Comparison of ENCODE assay signal across 9 cellular contexts in the genomic region with DNA sequence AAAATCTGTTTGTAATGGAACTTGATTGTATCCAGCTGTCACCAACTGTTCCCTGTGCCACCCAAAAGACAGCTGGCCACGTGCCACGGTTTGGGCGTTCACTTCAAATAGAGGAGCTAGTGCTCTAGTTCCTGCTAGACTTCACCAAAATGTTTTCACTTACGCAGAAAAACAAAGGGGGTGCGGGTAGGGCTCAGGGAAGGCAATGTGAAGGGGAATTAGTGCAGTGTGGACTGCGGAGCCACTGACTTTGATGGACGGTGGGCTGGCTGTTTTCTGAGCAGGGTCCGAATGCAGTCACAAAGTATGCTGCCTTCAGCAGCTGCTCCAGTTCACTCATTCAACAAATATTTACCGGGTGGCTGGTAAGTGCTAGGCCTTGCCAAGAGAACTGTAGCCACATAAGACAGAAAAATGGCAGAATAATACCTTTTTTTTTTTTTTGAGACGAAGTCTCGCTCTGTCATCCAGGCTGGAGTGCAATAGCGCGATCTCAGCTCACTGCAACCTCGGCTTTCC. TPM values are rescaled to one million over a fixed set of nuclear protein-coding genes. Genes with fewer than 3 reads are reported as not detected.
A peak's percentile ranks its signal among the peaks of the same experiment; 100 is the strongest.
DNase-seq lines count a peak whose midpoint lies in the region; ATAC-seq, FAIRE-seq and TF ChIP-seq lines count a peak whose summit lies in the region.
"Had no signal": no experiment of that assay in that cellular context is flagged by ENCODE, and none has a peak within 500 bp of the region (broad histone marks: within the 10 kb centered on the region; RNA-seq: fewer than 3 reads in every experiment).

No MANE protein-coding gene starts in this region.

- no peaks in the 10 kb centered on the region for H3K4me1 Mint-ChIP-seq in stimulated activated memory B cell treated with anti-CD40 and anti-IgM and Interleukin-4, amounts not matched to agents 10 μg/mL and 1 μg/mL and 100 μg/mL, for 72 hours

- H2AFZ ChIP-seq in HepG2 (ENCODE audit: low read length) = no peak overlapping the region

- H3K27me3 ChIP-seq in HepG2 (ENCODE audit: control insufficient read depth in 1 of 2, insufficient read depth in 2 of 2, low read length in 2 of 2) = no peaks in the 10 kb centered on the region
- no peaks in the 10 kb centered on the region for H3K27me3 ChIP-seq in aorta (ENCODE audit: control insufficient read depth in 1 of 2, insufficient read depth in 2 of 2, low read length in 1 of 2)

- intact Hi-C loops in HepG2 (cut with micrococcal nuclease; ENCODE audit: unreplicated experiment) = loop anchor here (5.0 to 10.0 kb wide), 2 partner anchors 38 to 295 kb away; no protein-coding TSS in a partner anchor
- intact Hi-C loops in aorta (cut with DNase I) = no loop called here

- TF ChIP-seq EP300 in HepG2 (IDR thresholded peaks at IDR 0.05; ENCODE audit: low read depth in 2 of 2, low read length in 2 of 2) = no peak
- no peak for TF ChIP-seq EP300 in HepG2 (CRISPR knock-in tag; IDR thresholded peaks at IDR 0.05; ENCODE audit: borderline replicate concordance)

- TF ChIP-seq CTCF in HepG2 (CRISPR knock-in tag; IDR thresholded peaks at IDR 0.05) = no peak

- H3K27ac Mint-ChIP-seq in stimulated activated memory B cell treated with anti-CD40 and anti-IgM and Interleukin-4, amounts not matched to agents 10 μg/mL and 1 μg/mL and 100 μg/mL, for 72 hours = no peak overlapping the region

- no peak for TF ChIP-seq RAD21 in HepG2 (CRISPR knock-in tag; IDR thresholded peaks at IDR 0.05)

- no peaks in the 10 kb centered on the region for H4K20me1 ChIP-seq in HepG2 (ENCODE audit: insufficient read depth, low read length)

- H3K27me3 Mint-ChIP-seq in stimulated activated memory B cell treated with anti-CD40 and anti-IgM and Interleukin-4, amounts not matched to agents 10 μg/mL and 1 μg/mL and 100 μg/mL, for 72 hours = no peaks in the 10 kb centered on the region

- H3K79me2 ChIP-seq in HepG2 (ENCODE audit: insufficient read depth, low read length) = no peaks in the 10 kb centered on the region

- CTCF ChIA-PET in HepG2 (lab: Yijun Ruan, JAX; ENCODE audit: low intra/inter-chr PET ratio, low total read pairs) = no interaction called here

- no peak for TF ChIP-seq POLR2A in HepG2 (IDR thresholded peaks at IDR 0.05; ENCODE audit: insufficient read depth in 1 of 2, low read depth in 2 of 2, low read length in 2 of 2)

- WGBS in HepG2 (ENCODE audit: low lambda C conversion rate) = 89% methylated on average over 14 of the region's 14 CpGs
- 4 to 7% methylated on average over 14 of the region's 14 CpGs for WGBS in aorta, 2 donors

- POLR2A ChIA-PET in HepG2 (lab: Yijun Ruan, JAX) = interaction anchor here (0.8 kb wide), 1 partner anchor 72 kb away, joined by 3 read pairs; no protein-coding TSS in a partner anchor

- H3K9me3 ChIP-seq in HepG2 (ENCODE audit: low read length) (no peaks in the 10 kb centered on the region), aorta (ENCODE audit: control insufficient read depth, low read length) (no peaks in the 10 kb centered on the region)

- H3K27ac ChIP-seq in angular gyrus (ENCODE audit: low read depth, low read length) (peak overlapping the region; percentile 80), HepG2 (ENCODE audit: extremely low read length, insufficient read depth, low read length) (no peak overlapping the region), aorta (ENCODE audit: low read depth in 1 of 2, low read length in 2 of 2) (peak overlapping the region; percentile 48 to 65)

- DNase-seq in AG20443 (ENCODE audit: low spot score) (peak; percentile 68), NCI-H345 treated with DMSO at 0.1 percent for 48 hours (lab: John Stamatoyannopoulos, UW; ENCODE audit: unreplicated experiment) (peak; percentile 48), HepG2 (ENCODE audit: low spot score) (no peak), aorta (peak; percentile 88 to 91), HPDE6-E6E7 (ENCODE audit: extremely low spot score) (no peak)

- H3K4me3 ChIP-seq in HepG2 (replicated peaks in 1 of 3; ENCODE audit: insufficient read depth in 1 of 3, low read depth in 2 of 3, low read length in 3 of 3) = no peak overlapping the region
- no peak overlapping the region for H3K4me3 ChIP-seq in aorta (ENCODE audit: low read length in 2 of 2)

- no peak for ATAC-seq in HepG2
- ATAC-seq in aorta (ENCODE audit: low FRiP score) = no peak
- ATAC-seq in GM18867 (IDR thresholded peaks at IDR 0.05; ENCODE audit: unreplicated experiment) = no peak
- ATAC-seq in stimulated activated memory B cell treated with anti-CD40 and anti-IgM and Interleukin-4, amounts not matched to agents 10 μg/mL and 1 μg/mL and 100 μg/mL, for 72 hours = no peak

- no peak overlapping the region for H3K9ac ChIP-seq in HepG2 (ENCODE audit: insufficient read depth, low read depth, low read length)

- H3K36me3 ChIP-seq in HepG2 (replicated peaks in 1 of 2; ENCODE audit: control insufficient read depth in 1 of 2, insufficient read depth in 2 of 2, low read length in 2 of 2) (peaks cover 1 to 4% of the 10 kb centered on the region in 2 experiments; a peak in 3 of 5 replicates), aorta (ENCODE audit: control insufficient read depth in 1 of 2, insufficient read depth in 2 of 2, low read length in 1 of 2) (no peaks in the 10 kb centered on the region)

- no peak overlapping the region for H3K4me2 ChIP-seq in HepG2 (ENCODE audit: low read depth, low read length)

- H3K4me3 Mint-ChIP-seq in stimulated activated memory B cell treated with anti-CD40 and anti-IgM and Interleukin-4, amounts not matched to agents 10 μg/mL and 1 μg/mL and 100 μg/mL, for 72 hours = no peak overlapping the region

- BruUV-seq in HepG2 (replicated peaks; lab: Mats Ljungman, UMichigan) = no TSS peak

- FAIRE-seq in HepG2 (lab: Jason Lieb, UNC) = no peak
- FAIRE-seq: TTC549 had no signal

- no peaks in the 10 kb centered on the region for H3K9me3 Mint-ChIP-seq in stimulated activated memory B cell treated with anti-CD40 and anti-IgM and Interleukin-4, amounts not matched to agents 10 μg/mL and 1 μg/mL and 100 μg/mL, for 72 hours

- in situ Hi-C loops in HepG2 (cut with HindIII; ENCODE audit: extremely low pct_ligation_motif_present, low pct_unique_long_range_greater_than_20kb) = no loop called here

- peaks cover 37% of the 10 kb centered on the region for H3K36me3 Mint-ChIP-seq in stimulated activated memory B cell treated with anti-CD40 and anti-IgM and Interleukin-4, amounts not matched to agents 10 μg/mL and 1 μg/mL and 100 μg/mL, for 72 hours

- peaks cover 37% of the 10 kb centered on the region for H3K4me1 ChIP-seq in HepG2 (ENCODE audit: insufficient read depth, low read length)
- H3K4me1 ChIP-seq in aorta (ENCODE audit: control insufficient read depth in 1 of 2, insufficient read depth in 2 of 2, low read length in 2 of 2) = peaks cover 0 to 2% of the 10 kb centered on the region in 2 donors

RNA-seq across cellular contexts. Expression of gene CYTH1, which starts 7.6 kb away (rescaled TPM):
- total RNA-seq in HepG2 (2016; rRNA removed; fragmentation: Illumina TruSeq; extraction: Trizol) = 20.1 and 21.3 TPM in 2 replicates
- 4.6 and 4.8 TPM in 2 replicates for total RNA-seq in HepG2 (2016; cell fraction: cytosol; rRNA removed; fragmentation: Illumina TruSeq; extraction: Trizol; ENCODE audit: low read depth)
- total RNA-seq in HepG2 (2016; cell fraction: insoluble cytoplasmic fraction; rRNA removed; fragmentation: Illumina TruSeq; extraction: Trizol) = 20.2 and 20.6 TPM in 2 replicates
- 12.9 and 13.2 TPM in 2 replicates for total RNA-seq in HepG2 (2016; cell fraction: membrane; rRNA removed; fragmentation: Illumina TruSeq; extraction: Trizol)
- 21.3 and 24.7 TPM in 2 replicates for total RNA-seq in HepG2 (2016; cell fraction: nucleus; rRNA removed; fragmentation: Illumina TruSeq; extraction: Trizol)
- 48.9 and 66.5 TPM in 2 replicates for polyA plus RNA-seq in HepG2 (2011; rRNA removed)
- 36.2 and 36.3 TPM in 2 replicates for polyA plus RNA-seq in HepG2 (2011; cell fraction: cytosol; rRNA removed)
- 233 and 263 TPM in 2 replicates for polyA plus RNA-seq in HepG2 (2011; cell fraction: nucleus; rRNA removed)
- polyA plus RNA-seq in HepG2 (2012) = 33.2 and 38.1 TPM in 2 replicates
- 2.0 TPM in 2 replicates for polyA plus RNA-seq in HepG2 (2016; cell fraction: cytosol; fragmentation: Illumina TruSeq; extraction: Trizol; ENCODE audit: low read depth)
- 22.9 and 27.1 TPM in 2 replicates for polyA plus RNA-seq in HepG2 (2016; cell fraction: insoluble cytoplasmic fraction; fragmentation: Illumina TruSeq; extraction: Trizol; ENCODE audit: low read depth)
- polyA plus RNA-seq in HepG2 (2016; cell fraction: membrane; fragmentation: Illumina TruSeq; extraction: Trizol; ENCODE audit: low read depth) = 7.5 and 8.2 TPM in 2 replicates
- 48.3 and 49.0 TPM in 2 replicates for polyA plus RNA-seq in HepG2 (2016; cell fraction: nucleus; fragmentation: Illumina TruSeq; extraction: Trizol; ENCODE audit: insufficient read depth, low read depth)
- polyA minus RNA-seq in HepG2 (2011; rRNA and poly(A)+ RNA removed; ENCODE audit: low replicate concordance) = 20.1 and 43.0 TPM in 2 replicates
- polyA minus RNA-seq in HepG2 (2011; cell fraction: cytosol; rRNA and poly(A)+ RNA removed) = 16.4 and 17.8 TPM in 2 replicates
- polyA minus RNA-seq in HepG2 (2011; cell fraction: nucleus; rRNA and poly(A)+ RNA removed) = 66.4 and 72.6 TPM in 2 replicates
- 10 to 100 TPM; 45.0 to 66.8 TPM for total RNA-seq in aorta
- polyA plus RNA-seq in aorta = 10 to 100 TPM; 20.3 to 20.4 TPM

RNA-seq across cellular contexts. Expression of gene USP36, which starts 50.9 kb away (rescaled TPM):
- total RNA-seq in HepG2 (2016; rRNA removed; fragmentation: Illumina TruSeq; extraction: Trizol) (29.6 and 30.7 TPM in 2 replicates), aorta (10 to 100 TPM; 64.6 to 68.1 TPM)
- total RNA-seq in HepG2 (2016; cell fraction: cytosol; rRNA removed; fragmentation: Illumina TruSeq; extraction: Trizol; ENCODE audit: low read depth) = 17.6 and 21.4 TPM in 2 replicates
- 29.5 and 30.6 TPM in 2 replicates for total RNA-seq in HepG2 (2016; cell fraction: insoluble cytoplasmic fraction; rRNA removed; fragmentation: Illumina TruSeq; extraction: Trizol)
- 23.9 and 28.0 TPM in 2 replicates for total RNA-seq in HepG2 (2016; cell fraction: membrane; rRNA removed; fragmentation: Illumina TruSeq; extraction: Trizol)
- total RNA-seq in HepG2 (2016; cell fraction: nucleus; rRNA removed; fragmentation: Illumina TruSeq; extraction: Trizol) = 45.6 and 50.9 TPM in 2 replicates
- polyA plus RNA-seq in HepG2 (2011; rRNA removed) (45.9 and 49.4 TPM in 2 replicates), aorta (10 to 100 TPM in 1 of 2 donors, 1 to 10 TPM in 1; 5.9 to 33.4 TPM)
- 22.4 and 27.2 TPM in 2 replicates for polyA plus RNA-seq in HepG2 (2011; cell fraction: cytosol; rRNA removed)
- 148 and 160 TPM in 2 replicates for polyA plus RNA-seq in HepG2 (2011; cell fraction: nucleus; rRNA removed)
- polyA plus RNA-seq in HepG2 (2012) = 49.1 and 55.7 TPM in 2 replicates
- polyA plus RNA-seq in HepG2 (2016; cell fraction: cytosol; fragmentation: Illumina TruSeq; extraction: Trizol; ENCODE audit: low read depth) = 1.6 and 2.3 TPM in 2 replicates
- polyA plus RNA-seq in HepG2 (2016; cell fraction: insoluble cytoplasmic fraction; fragmentation: Illumina TruSeq; extraction: Trizol; ENCODE audit: low read depth) = 22.1 and 28.5 TPM in 2 replicates
- 6.8 and 7.2 TPM in 2 replicates for polyA plus RNA-seq in HepG2 (2016; cell fraction: membrane; fragmentation: Illumina TruSeq; extraction: Trizol; ENCODE audit: low read depth)
- 90.2 and 93.2 TPM in 2 replicates for polyA plus RNA-seq in HepG2 (2016; cell fraction: nucleus; fragmentation: Illumina TruSeq; extraction: Trizol; ENCODE audit: insufficient read depth, low read depth)
- polyA minus RNA-seq in HepG2 (2011; rRNA and poly(A)+ RNA removed; ENCODE audit: low replicate concordance) = 82.7 and 86.0 TPM in 2 replicates
- 18.0 and 21.4 TPM in 2 replicates for polyA minus RNA-seq in HepG2 (2011; cell fraction: cytosol; rRNA and poly(A)+ RNA removed)
- 71.6 and 79.7 TPM in 2 replicates for polyA minus RNA-seq in HepG2 (2011; cell fraction: nucleus; rRNA and poly(A)+ RNA removed)

Comparison
In these comparisons a context has a peak if more than half of its experiments do, and no peak if none do; other contexts are left out.
1. DNase-seq: peak in AG20443 (single experiment), NCI-H345 treated with DMSO at 0.1 percent for 48 hours (single experiment) and aorta (2 of 2); none in HepG2 (single experiment) and HPDE6-E6E7 (single experiment).